8 cellular contexts compared by ENCODE assay signal in genomic region chr4:22614114-22614513, GRCh38.
"Had no signal": no experiment of that assay in that cellular context is flagged by ENCODE, and none has a peak within 500 bp of the region (broad histone marks: within the 10 kb centered on the region; RNA-seq: fewer than 3 reads in every experiment).

No MANE protein-coding gene starts in this region.

- DNase-seq: GM23248, GOT3, H7, HFFc6, IMR-90, KBM-7 had no signal

- H2AFZ ChIP-seq: GM23248 had no signal

- H3K9me3 ChIP-seq: HAP-1 had no signal

- H3K9ac ChIP-seq: GM23248 had no signal

- H3K4me3 ChIP-seq: GM23248, HAP-1 had no signal

- H3K27ac ChIP-seq: GM23248 had no signal

- H3K36me3 ChIP-seq: HAP-1 had no signal

- ATAC-seq: HCT116 had no signal
